In the genomic region with DNA sequence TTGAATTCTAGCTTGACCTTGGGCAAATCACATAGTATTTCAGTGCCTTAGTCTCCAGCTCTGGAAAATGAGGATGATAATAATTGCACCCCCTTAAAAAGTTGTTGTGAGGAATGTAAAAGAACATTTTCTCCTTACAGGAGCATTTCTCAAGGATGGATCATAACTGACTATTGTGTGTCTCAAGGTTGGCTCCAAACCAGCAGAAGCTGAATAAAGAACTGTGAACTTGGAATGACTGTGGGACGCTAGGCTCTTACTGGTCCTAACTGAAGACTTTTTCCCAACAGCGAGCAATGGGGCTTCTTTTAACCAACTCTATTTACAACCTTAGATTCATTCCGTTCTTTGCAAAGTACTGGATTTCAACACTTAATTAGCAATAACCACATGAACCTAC, we compare ENCODE assay signal across 17 cellular contexts. TPM values are rescaled to one million over a fixed set of nuclear protein-coding genes. Genes with fewer than 3 reads are reported as not detected.
DNase-seq lines count a peak whose midpoint lies in the region; ATAC-seq and TF ChIP-seq lines count a peak whose summit lies in the region.
"Had no signal": no experiment of that assay in that cellular context is flagged by ENCODE, and none has a peak within 500 bp of the region (broad histone marks: within the 10 kb centered on the region; RNA-seq: fewer than 3 reads in every experiment).

No MANE protein-coding gene starts in this region.

- ATAC-seq in GM18519 (IDR thresholded peaks at IDR 0.05; ENCODE audit: low FRiP score, unreplicated experiment) = no peak
- ATAC-seq: GM23338, SK-N-SH treated with all-trans-retinoic acid at 6 μM for 48 hours had no signal

- H3K4me3 ChIP-seq in AG10803 (ENCODE audit: low read length) (no peak overlapping the region), choroid plexus epithelial cell (ENCODE audit: low read depth, low read length) (no peak overlapping the region), skeletal muscle satellite cell (ENCODE audit: low read length) (no peak overlapping the region), brain microvascular endothelial cell (ENCODE audit: low read depth, low read length) (no peak overlapping the region)
- H3K4me3 ChIP-seq: GM23338, MG63, Peyer's patch had no signal

- H3K4me2 ChIP-seq in skeletal muscle satellite cell (ENCODE audit: low read length) = peak overlapping the region; percentile 20
- H3K4me2 ChIP-seq: GM23338, KMS-11 had no signal

- no peaks in the 10 kb centered on the region for H3K9me3 ChIP-seq in skeletal muscle satellite cell (replicated peaks; ENCODE audit: low read length)
- H3K9me3 ChIP-seq: MG63, Peyer's patch had no signal

- H3K27ac ChIP-seq in brain microvascular endothelial cell = no peak overlapping the region
- H3K27ac ChIP-seq: C4-2B, KMS-11, Peyer's patch had no signal

- H3K27me3 ChIP-seq in skeletal muscle satellite cell (ENCODE audit: control insufficient read depth, insufficient read depth, low read length) (no peaks in the 10 kb centered on the region), brain microvascular endothelial cell (replicated peaks) (no peaks in the 10 kb centered on the region)
- H3K27me3 ChIP-seq: MG63, Peyer's patch had no signal

- peak overlapping the region; percentile 67 for H3K9ac ChIP-seq in skeletal muscle satellite cell (ENCODE audit: low read depth, low read length)
- H3K9ac ChIP-seq: KMS-11 had no signal

- H3K36me3 ChIP-seq in skeletal muscle satellite cell (ENCODE audit: insufficient read depth, low read length) (no peaks in the 10 kb centered on the region), brain microvascular endothelial cell (replicated peaks) (no peaks in the 10 kb centered on the region)
- H3K36me3 ChIP-seq: MG63, Peyer's patch had no signal

- in situ Hi-C loops in brain microvascular endothelial cell (cut with HindIII; ENCODE audit: low pct_ligation_motif_present, low sequenced_read_pairs) = loop anchor here (25.0 kb wide), 1 partner anchor 186 kb away; no protein-coding TSS in a partner anchor

- H3K4me1 ChIP-seq in skeletal muscle satellite cell (ENCODE audit: control insufficient read depth, insufficient read depth, low read length) = peaks cover 25% of the 10 kb centered on the region
- H3K4me1 ChIP-seq: Peyer's patch had no signal

- peak; percentile 63 for DNase-seq in AG10803 (ENCODE audit: low read depth)
- DNase-seq in HCEC 1CT = peak; percentile 79
- peak; percentile 73 for DNase-seq in choroid plexus epithelial cell (ENCODE audit: low read depth)
- no peak for DNase-seq in NCI-H82 (lab: John Stamatoyannopoulos, UW)
- DNase-seq in brain microvascular endothelial cell = no peak
- DNase-seq: MG63, NCI-H1930, NCI-H2171 treated with DMSO at 0.1 percent for 48 hours, NCI-H510A, Peyer's patch, SHP77 had no signal

- TF ChIP-seq CTCF in AG10803 (conservative IDR thresholded peaks at IDR 0.05; ENCODE audit: low read length) = no peak
- no peak for TF ChIP-seq CTCF in choroid plexus epithelial cell (conservative IDR thresholded peaks at IDR 0.05; ENCODE audit: low read depth, low read length)
- no peak for TF ChIP-seq CTCF in brain microvascular endothelial cell (IDR thresholded peaks at IDR 0.05; ENCODE audit: low read depth, low read length, missing control alignments)

RNA-seq across cellular contexts. Expression of a gene that starts 26.2 kb away (rescaled TPM):
- 119 and 152 TPM in 2 replicates for total RNA-seq in skeletal muscle satellite cell (2012; rRNA removed)

Comparison
In these comparisons a context has a peak if more than half of its experiments do, and no peak if none do; other contexts are left out.
1. DNase-seq: peak in AG10803 (single experiment), HCEC 1CT (single experiment) and choroid plexus epithelial cell (single experiment); none in NCI-H82 (single experiment) and brain microvascular endothelial cell (single experiment).